In genomic region chr21:33975548-33976081, GRCh38 we compare ENCODE assay signal across 8 cellular contexts.
DNase-seq lines count a peak whose midpoint lies in the region; ATAC-seq and TF ChIP-seq lines count a peak whose summit lies in the region.

No MANE protein-coding gene starts in this region.

- peak overlapping the region; percentile 64 for H3K4me2 ChIP-seq in DND-41 (ENCODE audit: insufficient read depth, low read length)

- peak overlapping the region; percentile 60 for H2AFZ ChIP-seq in DND-41 (ENCODE audit: low read depth, low read length)

- DNase-seq in DND-41 = peak; percentile 80
- DNase-seq in HS-27A (ENCODE audit: low read depth) = peak; percentile 29
- peak; percentile 23 for DNase-seq in activated CD4-positive, CD25-positive, alpha-beta regulatory T cell treated with anti-CD3 and anti-CD28 coated beads, Interleukin-2, amount 50 U/mL, for 16 hours (ENCODE audit: low read depth, low spot score)
- peak in 2 of 3 donors; percentile 36 to 38 for DNase-seq in effector memory CD4-positive, alpha-beta T cell
- DNase-seq in gastrocnemius medialis = no peak
- DNase-seq in NCI-H2081 treated with DMSO at 0.1 percent for 48 hours (lab: John Stamatoyannopoulos, UW) = no peak
- DNase-seq in inferior parietal cortex (ENCODE audit: extremely low spot score) = no peak

- H4K20me1 ChIP-seq in DND-41 (ENCODE audit: insufficient read depth, low read length) = no peaks in the 10 kb centered on the region

- intact Hi-C loops in gastrocnemius medialis (cut with DNase I; ENCODE audit: low total_unique reads) = no loop called here

- peak overlapping the region in 1 of 2 experiments; percentile 52; a peak in 2 of 4 replicates for H3K4me3 ChIP-seq in DND-41 (ENCODE audit: low read depth in 1 of 2, low read length in 2 of 2)
- H3K4me3 ChIP-seq in effector memory CD4-positive, alpha-beta T cell (ENCODE audit: insufficient read depth, low read depth, low read length, poor library complexity, severe bottlenecking) = no peak overlapping the region
- peak overlapping the region in 1 of 4 donors; percentile 35 for H3K4me3 ChIP-seq in gastrocnemius medialis

- peaks cover 15% of the 10 kb centered on the region for H3K36me3 ChIP-seq in DND-41 (ENCODE audit: insufficient read depth, low read length)
- no peaks in the 10 kb centered on the region for H3K36me3 ChIP-seq in effector memory CD4-positive, alpha-beta T cell (ENCODE audit: control insufficient read depth, insufficient read depth, low read length)
- no peaks in the 10 kb centered on the region for H3K36me3 ChIP-seq in gastrocnemius medialis

- H3K9me3 ChIP-seq in DND-41 (ENCODE audit: insufficient read depth, low read length, severe bottlenecking) (no peaks in the 10 kb centered on the region), gastrocnemius medialis (no peaks in the 10 kb centered on the region)
- H3K9me3 ChIP-seq in effector memory CD4-positive, alpha-beta T cell (ENCODE audit: control insufficient read depth, low read length) = no peaks in the 10 kb centered on the region

- H3K27me3 ChIP-seq in DND-41 (ENCODE audit: insufficient read depth, low read length, poor library complexity) (no peaks in the 10 kb centered on the region), gastrocnemius medialis (no peaks in the 10 kb centered on the region)
- no peaks in the 10 kb centered on the region for H3K27me3 ChIP-seq in effector memory CD4-positive, alpha-beta T cell (replicated peaks; ENCODE audit: control insufficient read depth, insufficient read depth, low read length, poor library complexity, severe bottlenecking)

- H3K4me1 ChIP-seq in DND-41 (ENCODE audit: insufficient read depth, low read length) (peaks cover 74% of the 10 kb centered on the region), gastrocnemius medialis (peaks cover 19 to 23% of the 10 kb centered on the region in 2 donors)
- peaks cover 26% of the 10 kb centered on the region for H3K4me1 ChIP-seq in effector memory CD4-positive, alpha-beta T cell (ENCODE audit: control insufficient read depth, insufficient read depth, low read length, poor library complexity, severe bottlenecking)

- peaks cover 17% of the 10 kb centered on the region for H3K79me2 ChIP-seq in DND-41 (ENCODE audit: insufficient read depth, low read length)

- in situ Hi-C loops in gastrocnemius medialis (cut with MboI; ENCODE audit: low sequenced_read_pairs in 4 of 4) = no loop called here

- ATAC-seq in DND-41 (ENCODE audit: insufficient read depth, low read depth) = peak; percentile 70
- ATAC-seq in GM21381 (IDR thresholded peaks at IDR 0.05; ENCODE audit: unreplicated experiment) = peak; percentile 81
- peak; percentile 30 to 36 for ATAC-seq in gastrocnemius medialis

- H3K9ac ChIP-seq in DND-41 (ENCODE audit: low read depth, low read length) = peak overlapping the region; percentile 59

- H3K27ac ChIP-seq in DND-41 (ENCODE audit: low read length) (peak overlapping the region; percentile 97), gastrocnemius medialis (peak overlapping the region; percentile 72 to 89 (median 79))
- H3K27ac ChIP-seq in effector memory CD4-positive, alpha-beta T cell (ENCODE audit: insufficient read depth, low read length, poor library complexity, severe bottlenecking) = peak overlapping the region; percentile 67

- TF ChIP-seq POLR2A in gastrocnemius medialis (IDR thresholded peaks at IDR 0.05) = no peak

- TF ChIP-seq CTCF in DND-41 (IDR thresholded peaks at IDR 0.05; ENCODE audit: borderline replicate concordance, extremely low read depth, low read length, poor library complexity, severe bottlenecking) = no peak
- TF ChIP-seq CTCF in gastrocnemius medialis (IDR thresholded peaks at IDR 0.05 in 4 of 5, conservative IDR thresholded peaks at IDR 0.05 in 1 of 5) = no peak

Comparison
In these comparisons a context has a peak if more than half of its experiments do, and no peak if none do; other contexts are left out.
1. DNase-seq: peak in DND-41 (single experiment), HS-27A (single experiment), activated CD4-positive, CD25-positive, alpha-beta regulatory T cell treated with anti-CD3 and anti-CD28 coated beads, Interleukin-2, amount 50 U/mL, for 16 hours (single experiment) and effector memory CD4-positive, alpha-beta T cell (2 of 3); none in gastrocnemius medialis (0 of 2), NCI-H2081 treated with DMSO at 0.1 percent for 48 hours (single experiment) and inferior parietal cortex (single experiment).
2. Peak in every context shown above with its lines, with median percentiles within 50 percentile points of each other: ATAC-seq and H3K27ac ChIP-seq.